ENCODE assay signal across 1 cellular context in the genomic region with DNA sequence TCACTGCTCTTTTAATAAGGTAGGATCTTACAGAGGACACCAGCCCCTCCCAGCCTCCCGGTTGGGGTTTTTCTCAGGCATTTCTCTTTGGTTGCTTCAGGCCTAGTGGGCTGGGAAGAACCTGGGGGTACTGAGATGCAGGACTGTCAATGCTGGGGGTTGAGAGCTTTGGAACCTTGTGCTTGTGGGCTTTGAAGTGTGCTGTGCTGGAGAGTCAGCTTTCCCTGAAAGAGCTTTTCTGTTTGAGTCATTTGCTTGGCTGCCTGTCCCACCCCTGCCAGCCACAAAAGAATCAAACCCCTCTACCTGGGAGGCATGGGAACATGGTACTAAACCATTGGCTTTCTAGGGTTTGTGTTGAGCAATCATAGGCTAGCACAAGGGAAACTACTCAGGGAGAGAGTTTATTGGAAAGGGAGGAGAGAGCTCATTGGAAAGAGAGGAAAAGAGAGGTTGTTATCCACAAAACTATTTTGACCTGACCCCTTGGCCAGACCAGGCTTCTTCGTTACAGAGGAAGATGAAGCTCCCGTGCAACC.
TF ChIP-seq lines count a peak whose summit lies in the region.

No MANE protein-coding gene starts in this region.

TF ChIP-seq in SK-N-SH treated with all-trans-retinoic acid at 6 μM for 48 hours, 23 proteins besides CTCF, POLR2A, EP300 and RAD21 (continued from another document):
- TF ChIP-seq CREB5 (CRISPR knock-in tag; IDR thresholded peaks at IDR 0.05; ENCODE audit: low read depth) = no peak
- no peak for TF ChIP-seq GLIS3 (CRISPR knock-in tag; IDR thresholded peaks at IDR 0.05)
- no peak for TF ChIP-seq TCF4 (CRISPR knock-in tag; IDR thresholded peaks at IDR 0.05; ENCODE audit: borderline replicate concordance)
- no peak for TF ChIP-seq ZNF565 (CRISPR knock-in tag; conservative IDR thresholded peaks at IDR 0.05; ENCODE audit: low read depth)
- no peak for TF ChIP-seq ARNTL (CRISPR knock-in tag; IDR thresholded peaks at IDR 0.05; ENCODE audit: borderline replicate concordance, low read depth)
- TF ChIP-seq, protein P1, sequence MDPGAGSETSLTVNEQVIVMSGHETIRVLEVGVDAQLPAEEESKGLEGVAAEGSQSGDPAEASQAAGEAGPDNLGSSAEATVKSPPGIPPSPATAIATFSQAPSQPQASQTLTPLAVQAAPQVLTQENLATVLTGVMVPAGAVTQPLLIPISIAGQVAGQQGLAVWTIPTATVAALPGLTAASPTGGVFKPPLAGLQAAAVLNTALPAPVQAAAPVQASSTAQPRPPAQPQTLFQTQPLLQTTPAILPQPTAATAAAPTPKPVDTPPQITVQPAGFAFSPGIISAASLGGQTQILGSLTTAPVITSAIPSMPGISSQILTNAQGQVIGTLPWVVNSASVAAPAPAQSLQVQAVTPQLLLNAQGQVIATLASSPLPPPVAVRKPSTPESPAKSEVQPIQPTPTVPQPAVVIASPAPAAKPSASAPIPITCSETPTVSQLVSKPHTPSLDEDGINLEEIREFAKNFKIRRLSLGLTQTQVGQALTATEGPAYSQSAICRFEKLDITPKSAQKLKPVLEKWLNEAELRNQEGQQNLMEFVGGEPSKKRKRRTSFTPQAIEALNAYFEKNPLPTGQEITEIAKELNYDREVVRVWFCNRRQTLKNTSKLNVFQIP (CRISPR knock-in tag; IDR thresholded peaks at IDR 0.05; ENCODE audit: borderline replicate concordance, low read depth) = no peak
- no peak for TF ChIP-seq SNAI2 (CRISPR knock-in tag; IDR thresholded peaks at IDR 0.05)
- no peak for TF ChIP-seq ZNF8 (CRISPR knock-in tag; IDR thresholded peaks at IDR 0.05)
- TF ChIP-seq PPARA (CRISPR knock-in tag; IDR thresholded peaks at IDR 0.05; ENCODE audit: borderline replicate concordance) = no peak
- no peak for TF ChIP-seq ZFP3 (CRISPR knock-in tag; IDR thresholded peaks at IDR 0.05)
- TF ChIP-seq BACH2 (CRISPR knock-in tag; IDR thresholded peaks at IDR 0.05; ENCODE audit: borderline replicate concordance) = no peak
- no peak for TF ChIP-seq ZFP30 (CRISPR knock-in tag; IDR thresholded peaks at IDR 0.05)
